9 cellular contexts compared by ENCODE assay signal in genomic region chr16:82631701-82632685, GRCh38. TPM values are rescaled to one million over a fixed set of nuclear protein-coding genes. Genes with fewer than 3 reads are reported as not detected.
DNase-seq lines count a peak whose midpoint lies in the region; ATAC-seq, FAIRE-seq and TF ChIP-seq lines count a peak whose summit lies in the region.
"Had no signal": no experiment of that assay in that cellular context is flagged by ENCODE, and none has a peak within 500 bp of the region (broad histone marks: within the 10 kb centered on the region; RNA-seq: fewer than 3 reads in every experiment).

No MANE protein-coding gene starts in this region.

- no peaks in the 10 kb centered on the region for H3K9me3 ChIP-seq in IMR-90 (ENCODE audit: control insufficient read depth, insufficient read depth, low read length)

- H3K36me3 Mint-ChIP-seq in progenitor cell of endocrine pancreas (ENCODE audit: insufficient read depth) = no peaks in the 10 kb centered on the region
- no peaks in the 10 kb centered on the region for H3K36me3 Mint-ChIP-seq in activated naive CD8-positive, alpha-beta T cell treated with anti-CD3 and anti-CD28 coated beads, Interleukin-2, amount 50 U/mL, for 24 hours (ENCODE audit: low read depth)

- H3K27me3 ChIP-seq in IMR-90 (ENCODE audit: control insufficient read depth, insufficient read depth, low read length) = no peaks in the 10 kb centered on the region

- no peaks in the 10 kb centered on the region for H3K36me3 ChIP-seq in IMR-90 (ENCODE audit: control insufficient read depth, insufficient read depth, low read length)

- BruUV-seq in IMR-90 (replicated peaks; lab: Mats Ljungman, UMichigan) = no TSS peak

- H3K14ac ChIP-seq in IMR-90 (replicated peaks; ENCODE audit: low read depth, low read length) = peak overlapping the region; percentile 70

- H3K27ac ChIP-seq in IMR-90 (ENCODE audit: insufficient read depth, low read length) = no peak overlapping the region

- peaks cover 37% of the 10 kb centered on the region for H3K9me1 ChIP-seq in IMR-90 (ENCODE audit: insufficient read depth, low read length)

- no peak overlapping the region for H3K4me2 ChIP-seq in IMR-90 (ENCODE audit: low read depth, low read length)

- no peak overlapping the region for H2AFZ ChIP-seq in IMR-90 (replicated peaks; ENCODE audit: low read length, poor library complexity)

- no peak overlapping the region for H3K9ac ChIP-seq in IMR-90 (ENCODE audit: low read depth, low read length)

- peak overlapping the region; percentile 95 for H2AK5ac ChIP-seq in IMR-90 (ENCODE audit: low read depth, low read length)

- TF ChIP-seq CTCF in GM12864 (IDR thresholded peaks at IDR 0.05; ENCODE audit: low read depth, low read length, missing control alignments) (peak; percentile 57), IMR-90 (conservative IDR thresholded peaks at IDR 0.05; ENCODE audit: low read depth, low read length) (peak; percentile 30), progenitor cell of endocrine pancreas (IDR thresholded peaks at IDR 0.05; ENCODE audit: unreplicated experiment) (peak; percentile 29)

- peaks cover 51 to 78% of the 10 kb centered on the region in 2 experiments for H3K79me1 ChIP-seq in IMR-90 (ENCODE audit: low read depth in 1 of 2, low read length in 2 of 2)

- peaks cover 35% of the 10 kb centered on the region for H3K27me3 Mint-ChIP-seq in progenitor cell of endocrine pancreas
- H3K27me3 Mint-ChIP-seq in activated naive CD8-positive, alpha-beta T cell treated with anti-CD3 and anti-CD28 coated beads, Interleukin-2, amount 50 U/mL, for 24 hours = peaks cover 34% of the 10 kb centered on the region

- CTCF ChIA-PET in IMR-90 (lab: Yijun Ruan, JAX) = interaction anchor here (2.4 to 2.7 kb wide), 2 partner anchors 9 to 63 kb away, joined by 6 to 12 read pairs; no protein-coding TSS in a partner anchor

- TF ChIP-seq RAD21 in IMR-90 (IDR thresholded peaks at IDR 0.05; ENCODE audit: low read length) = 0 out of 2 replicates have a peak, but pooled peaks have one; percentile 12

- intact Hi-C loops in IMR-90 (cut with micrococcal nuclease) = loop anchor here (5.0 to 10.0 kb wide), 4 partner anchors 105 to 503 kb away; no protein-coding TSS in a partner anchor

- no peaks in the 10 kb centered on the region for H3K9me3 Mint-ChIP-seq in progenitor cell of endocrine pancreas (ENCODE audit: low read depth)
- H3K9me3 Mint-ChIP-seq in activated naive CD8-positive, alpha-beta T cell treated with anti-CD3 and anti-CD28 coated beads, Interleukin-2, amount 50 U/mL, for 24 hours = no peaks in the 10 kb centered on the region

- dilution Hi-C loops in IMR-90 (cut with HindIII; ENCODE audit: low sequenced_read_pairs, unreplicated experiment) = no loop called here

- no peaks in the 10 kb centered on the region for H4K20me1 ChIP-seq in IMR-90 (ENCODE audit: insufficient read depth, low read length)

- H3K23ac ChIP-seq in IMR-90 (ENCODE audit: low read depth, low read length) = peak overlapping the region; percentile 69; the same call in 1 of the 2 replicates

- WGBS in IMR-90 (ENCODE audit: extremely low coverage in 2 of 2, insufficient read length in 1 of 2), 2 experiments = 100% methylated on average over 1 of the region's 10 CpGs; no CpG with 5 or more reads in 1 of the 2 experiments

- DNase-seq in GM12864 (ENCODE audit: low read depth) (no peak), IMR-90 (peak; percentile 33), cerebellar cortex (ENCODE audit: low spot score) (peak; percentile 14), progenitor cell of endocrine pancreas (ENCODE audit: low spot score, unreplicated experiment) (no peak), frontal cortex (ENCODE audit: low spot score in 2 of 2) (no peak), urothelium cell line (ENCODE audit: low spot score) (no peak), mucosa of gallbladder (ENCODE audit: low spot score) (no peak)
- DNase-seq in activated naive CD8-positive, alpha-beta T cell treated with anti-CD3 and anti-CD28 coated beads, Interleukin-2, amount 50 U/mL, for 24 hours = no peak
- DNase-seq: central memory CD4-positive, alpha-beta T cell had no signal

- H3K4ac ChIP-seq in IMR-90 (ENCODE audit: low read depth, low read length) = peak overlapping the region; percentile 67

- no peak overlapping the region for H3K56ac ChIP-seq in IMR-90 (ENCODE audit: extremely low read depth, insufficient read depth, low read length)

- ATAC-seq in IMR-90 (ENCODE audit: low read depth) = no peak
- ATAC-seq in activated naive CD8-positive, alpha-beta T cell treated with anti-CD3 and anti-CD28 coated beads, Interleukin-2, amount 50 U/mL, for 24 hours = no peak

- no peak overlapping the region for H4K5ac ChIP-seq in IMR-90 (ENCODE audit: low read depth, low read length)

- peak overlapping the region; percentile 40 for H2BK20ac ChIP-seq in IMR-90 (ENCODE audit: low read depth, low read length)

- H3K4me3 ChIP-seq in GM12864 (ENCODE audit: low read depth, low read length) (no peak overlapping the region), IMR-90 (ENCODE audit: insufficient read depth, low read depth, low read length) (no peak overlapping the region)

- H2BK120ac ChIP-seq in IMR-90 (ENCODE audit: low read depth, low read length) = peak overlapping the region; percentile 66

- H2AK9ac ChIP-seq in IMR-90 (replicated peaks; ENCODE audit: low read depth, low read length, poor library complexity) = peak overlapping the region; percentile 80

- H3K18ac ChIP-seq in IMR-90 (ENCODE audit: low read depth, low read length) = no peak overlapping the region

- peak overlapping the region; percentile 33 for H4K91ac ChIP-seq in IMR-90 (ENCODE audit: insufficient read depth, low read depth, low read length)

- no peak overlapping the region for H3K4me3 Mint-ChIP-seq in progenitor cell of endocrine pancreas (ENCODE audit: low read depth)
- H3K4me3 Mint-ChIP-seq in activated naive CD8-positive, alpha-beta T cell treated with anti-CD3 and anti-CD28 coated beads, Interleukin-2, amount 50 U/mL, for 24 hours = no peak overlapping the region

- H3K4me1 ChIP-seq in IMR-90 (ENCODE audit: control insufficient read depth, insufficient read depth, low read length) = peaks cover 26% of the 10 kb centered on the region

- H4K8ac ChIP-seq in IMR-90 (ENCODE audit: low read depth in 2 of 2, low read length in 2 of 2) = peak overlapping the region in 1 of 2 experiments; percentile 62; a peak in 2 of 4 replicates

- POLR2A ChIA-PET in IMR-90 (lab: Charles Lee; ENCODE audit: unreplicated experiment) = no interaction called here

- peaks cover 6% of the 10 kb centered on the region for H3K4me1 Mint-ChIP-seq in progenitor cell of endocrine pancreas (ENCODE audit: low read depth)
- H3K4me1 Mint-ChIP-seq in activated naive CD8-positive, alpha-beta T cell treated with anti-CD3 and anti-CD28 coated beads, Interleukin-2, amount 50 U/mL, for 24 hours = peaks cover 7% of the 10 kb centered on the region

- no peak overlapping the region for H3K27ac Mint-ChIP-seq in progenitor cell of endocrine pancreas
- H3K27ac Mint-ChIP-seq in activated naive CD8-positive, alpha-beta T cell treated with anti-CD3 and anti-CD28 coated beads, Interleukin-2, amount 50 U/mL, for 24 hours = no peak overlapping the region

- TF ChIP-seq POLR2A in IMR-90 (IDR thresholded peaks at IDR 0.05; ENCODE audit: low read depth, low read length) = no peak

- peak overlapping the region; percentile 64; the same call in 1 of the 3 replicates for H2BK15ac ChIP-seq in IMR-90 (ENCODE audit: low read depth, low read length)

- FAIRE-seq in frontal cortex (lab: Jason Lieb, UNC) (no peak), urothelium cell line (lab: Jason Lieb, UNC) (no peak)

- no peak overlapping the region for H2BK5ac ChIP-seq in IMR-90 (ENCODE audit: low read depth, low read length, poor library complexity, severe bottlenecking)

- in situ Hi-C loops in IMR-90 (cut with MboI; ENCODE audit: low sequenced_read_pairs) = no loop called here

TF ChIP-seq in IMR-90, 13 proteins besides CTCF, POLR2A, EP300 and RAD21:
- TF ChIP-seq CEBPB (IDR thresholded peaks at IDR 0.05; ENCODE audit: low read depth, low read length) = no peak

RNA-seq across cellular contexts. Expression of gene CDH13, which starts 5.2 kb away (rescaled TPM):
- total RNA-seq in IMR-90 (2012; rRNA removed) (45.8 and 74.7 TPM in 2 replicates), progenitor cell of endocrine pancreas (0.07 and 0.38 TPM in 2 replicates), frontal cortex (25.7 TPM), mucosa of gallbladder (2.0 TPM)
- 59.5 and 61.6 TPM in 2 replicates for polyA plus RNA-seq in IMR-90 (2012; rRNA removed)
- polyA plus RNA-seq in IMR-90 (2012; cell fraction: cytosol; rRNA removed) = 45.8 and 46.1 TPM in 2 replicates
- 15.1 and 31.6 TPM in 2 replicates for polyA plus RNA-seq in IMR-90 (2012; cell fraction: nucleus; rRNA removed; ENCODE audit: low replicate concordance)

Comparison
In these comparisons a context has a peak if more than half of its experiments do, and no peak if none do; other contexts are left out.
1. DNase-seq: peak in IMR-90 (single experiment) and cerebellar cortex (single experiment); none in GM12864 (single experiment), progenitor cell of endocrine pancreas (single experiment), frontal cortex (0 of 2), urothelium cell line (single experiment), activated naive CD8-positive, alpha-beta T cell treated with anti-CD3 and anti-CD28 coated beads, Interleukin-2, amount 50 U/mL, for 24 hours (single experiment) and mucosa of gallbladder (single experiment).
2. Peak in every context shown above with its lines, with median percentiles within 50 percentile points of each other: CTCF ChIP-seq.